22 cellular contexts compared by ENCODE assay signal in the genomic region with DNA sequence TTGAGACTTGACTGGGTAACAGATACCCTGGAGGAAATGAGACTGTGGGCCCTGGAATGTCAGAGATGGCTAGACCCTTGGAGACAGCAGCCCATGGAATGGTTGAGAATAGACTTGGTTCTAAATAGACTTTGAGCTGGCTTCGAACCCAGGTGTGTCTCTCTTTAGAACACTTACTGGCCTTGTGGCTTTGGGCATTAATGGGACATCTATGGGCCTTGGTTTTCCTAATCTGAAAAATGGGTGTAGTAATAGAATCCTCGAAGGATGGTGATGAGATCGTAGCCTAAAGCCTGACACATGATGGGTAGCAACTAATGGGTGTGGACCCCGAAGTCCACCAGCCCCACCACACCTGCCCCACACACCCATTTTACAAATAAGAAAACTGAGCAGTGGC.
"Had no signal": no experiment of that assay in that cellular context is flagged by ENCODE, and none has a peak within 500 bp of the region (broad histone marks: within the 10 kb centered on the region; RNA-seq: fewer than 3 reads in every experiment).

No MANE protein-coding gene starts in this region.

- H3K4me1 ChIP-seq: lower lobe of right lung, spleen had no signal

- H3K36me3 ChIP-seq: lower lobe of right lung, neutrophil, ovary, right atrium auricular region, spleen, tibial nerve, uterus had no signal

- H3K27me3 ChIP-seq: ovary, right atrium auricular region, uterus had no signal

- H3K4me3 ChIP-seq: lower lobe of right lung, ovary, right atrium auricular region, spleen, tibial nerve, uterus had no signal

- H3K9me3 ChIP-seq: lower lobe of right lung, neutrophil, ovary, right atrium auricular region, spleen, tibial nerve, uterus had no signal

- H3K27ac ChIP-seq: lower lobe of right lung, neutrophil, ovary, right atrium auricular region, spleen, uterus had no signal

- FAIRE-seq: keratinocyte, small intestine had no signal

- ATAC-seq: left cardiac atrium; left lobe of liver; lower lobe of right lung; naive thymus-derived CD8-positive, alpha-beta T cell; sciatic nerve; stimulated activated effector memory CD8-positive, alpha-beta T cell treated with anti-CD3 and anti-CD28 coated beads, Interleukin-12 subunit alpha, Interleukin-12 subunit beta, amount 100 ng/mL, for 72 hours had no signal

- DNase-seq: hippocampal formation; kidney glomerular epithelial cell; left cardiac atrium; left ventricle myocardium superior; lower lobe of right lung; mammary epithelial cell; mesenchymal stem cell; naive thymus-derived CD8-positive, alpha-beta T cell; occipital lobe; ovary; small intestine; spleen; stimulated activated CD4-positive, alpha-beta T cell treated with anti-CD3 and anti-CD28 coated beads, Interleukin-4, amount 100 ng/mL, for 24 hours; stimulated activated naive CD4-positive, alpha-beta T cell; uterus had no signal
